ENCODE assay signal across 8 cellular contexts in genomic region chrX:107676559-107677378, GRCh38. TPM values are rescaled to one million over a fixed set of nuclear protein-coding genes. Genes with fewer than 3 reads are reported as not detected.
A peak's percentile ranks its signal among the peaks of the same experiment; 100 is the strongest.
DNase-seq lines count a peak whose midpoint lies in the region; ATAC-seq and TF ChIP-seq lines count a peak whose summit lies in the region.

No MANE protein-coding gene starts in this region.

- peak overlapping the region; percentile 47 to 64 (median 57) for H3K27ac ChIP-seq in right lobe of liver

- H3K36me3 ChIP-seq in right lobe of liver, result no peaks in the 10 kb centered on the region

- H3K36me3 Mint-ChIP-seq in chondrocyte (ENCODE audit: low read depth), result no peaks in the 10 kb centered on the region

- H3K4me1 Mint-ChIP-seq in chondrocyte (ENCODE audit: low read depth), result peaks cover 64% of the 10 kb centered on the region

- H3K4me3 Mint-ChIP-seq in chondrocyte (ENCODE audit: unreplicated experiment), result peak overlapping the region; percentile 76

- TF ChIP-seq CTCF in chondrocyte (IDR thresholded peaks at IDR 0.05), result no peak
- TF ChIP-seq CTCF in right lobe of liver (IDR thresholded peaks at IDR 0.05), result no peak

- no peaks in the 10 kb centered on the region for H3K27me3 Mint-ChIP-seq in chondrocyte (ENCODE audit: low read depth)

- 40% methylated on average over 26 of the region's 30 CpGs for WGBS in right lobe of liver (ENCODE audit: insufficient coverage, low coverage, low lambda C conversion rate, missing lambda C conversion rate)

- H3K27ac Mint-ChIP-seq in chondrocyte (ENCODE audit: unreplicated experiment), result peak overlapping the region; percentile 97

- peak; percentile 48 to 49 for ATAC-seq in activated CD4-positive, CD25-positive, alpha-beta regulatory T cell treated with anti-CD3 and anti-CD28 coated beads, Interleukin-2, amount 50 U/mL, for 24 hours
- peak; percentile 62 to 73 (median 70) for ATAC-seq in right lobe of liver

- TF ChIP-seq POLR2A in right lobe of liver (IDR thresholded peaks at IDR 0.05), result peak; percentile 40

- intact Hi-C loops in right lobe of liver (cut with DNase I), result no loop called here

- peak; percentile 12 for DNase-seq in activated gamma-delta T cell (lab: John Stamatoyannopoulos, UW)
- no peak for DNase-seq in activated gamma-delta T cell treated with Interleukin-2 at 50 U/mL for 16 hours
- peak; percentile 41 for DNase-seq in NCI-H1694 (lab: John Stamatoyannopoulos, UW)
- peak; percentile 98 for DNase-seq in chondrocyte (ENCODE audit: low spot score)
- DNase-seq in right lobe of liver, result peak; percentile 71 to 87 (median 79)
- peak; percentile 41 to 45 for DNase-seq in stimulated activated CD4-positive, alpha-beta T cell treated with anti-CD3 and anti-CD28 coated beads, Interleukin-4, amount 100 ng/mL, for 48 hours (ENCODE audit: low read depth in 2 of 2)
- DNase-seq in NCI-H1092 treated with DMSO at 0.1 percent for 48 hours (lab: John Stamatoyannopoulos, UW), result no peak

- H3K9me3 ChIP-seq in right lobe of liver, result no peaks in the 10 kb centered on the region

- no peaks in the 10 kb centered on the region for H3K27me3 ChIP-seq in right lobe of liver

- H3K9me3 Mint-ChIP-seq in chondrocyte (ENCODE audit: low read depth), result peaks cover 4% of the 10 kb centered on the region

- H3K4me1 ChIP-seq in right lobe of liver, result peaks cover 0 to 4% (median 0%) of the 10 kb centered on the region in 4 donors

- H3K4me3 ChIP-seq in right lobe of liver, result peak overlapping the region in 2 of 3 donors; percentile 40 to 48

RNA-seq across cellular contexts. Expression of gene PRPS1, which starts 48.5 kb away (rescaled TPM):
- total RNA-seq in chondrocyte (30.5 to 40.6 TPM (median 31.6 TPM) in 3 replicates), right lobe of liver (10 to 100 TPM; 23.8 to 38.6 (median 26.0) TPM)

Comparison
In these comparisons a context has a peak if more than half of its experiments do, and no peak if none do; other contexts are left out.
1. DNase-seq: peak in activated gamma-delta T cell (single experiment), NCI-H1694 (single experiment), chondrocyte (single experiment), right lobe of liver (3 of 3) and stimulated activated CD4-positive, alpha-beta T cell treated with anti-CD3 and anti-CD28 coated beads, Interleukin-4, amount 100 ng/mL, for 48 hours (2 of 2); none in activated gamma-delta T cell treated with Interleukin-2 at 50 U/mL for 16 hours (single experiment) and NCI-H1092 treated with DMSO at 0.1 percent for 48 hours (single experiment).